Comparison of ENCODE assay signal across 11 cellular contexts in genomic region chr4:99868126-99868596, GRCh38.
DNase-seq lines count a peak whose midpoint lies in the region; ATAC-seq and TF ChIP-seq lines count a peak whose summit lies in the region.
"Had no signal": no experiment of that assay in that cellular context is flagged by ENCODE, and none has a peak within 500 bp of the region (broad histone marks: within the 10 kb centered on the region; RNA-seq: fewer than 3 reads in every experiment).

No MANE protein-coding gene starts in this region.

- peak overlapping the region; percentile 48 for H3K4me2 ChIP-seq in parathyroid adenoma (ENCODE audit: low read length)

- TF ChIP-seq CTCF in choroid plexus epithelial cell (conservative IDR thresholded peaks at IDR 0.05; ENCODE audit: low read depth, low read length): no peak
- no peak for TF ChIP-seq CTCF in parathyroid adenoma (IDR thresholded peaks at IDR 0.05)

- no peaks in the 10 kb centered on the region for H3K9me3 ChIP-seq in parathyroid adenoma (ENCODE audit: control insufficient read depth, low read length)
- H3K9me3 ChIP-seq: thoracic aorta had no signal

- no peaks in the 10 kb centered on the region for H3K79me2 ChIP-seq in parathyroid adenoma

- H3K4me3 ChIP-seq in choroid plexus epithelial cell (ENCODE audit: low read depth, low read length) (no peak overlapping the region), parathyroid adenoma (ENCODE audit: low read depth, low read length) (no peak overlapping the region)
- H3K4me3 ChIP-seq: thoracic aorta had no signal

- H3K4me1 ChIP-seq in parathyroid adenoma: no peaks in the 10 kb centered on the region

- no peak overlapping the region for H3K27ac ChIP-seq in parathyroid adenoma
- H3K27ac ChIP-seq: thoracic aorta had no signal

- peak; percentile 82 for ATAC-seq in GM18868 (IDR thresholded peaks at IDR 0.05; ENCODE audit: unreplicated experiment)
- peak; percentile 67 for ATAC-seq in HG03342 (IDR thresholded peaks at IDR 0.05; ENCODE audit: unreplicated experiment)
- no peak for ATAC-seq in HG03025 (IDR thresholded peaks at IDR 0.05; ENCODE audit: low FRiP score, unreplicated experiment)
- ATAC-seq: sciatic nerve had no signal

- H3K27me3 ChIP-seq in parathyroid adenoma (ENCODE audit: control insufficient read depth, insufficient read depth, low read length): no peaks in the 10 kb centered on the region

- DNase-seq in choroid plexus epithelial cell (ENCODE audit: low read depth): peak; percentile 70
- DNase-seq in DMS 273 treated with DMSO at 0.1 percent for 48 hours (lab: John Stamatoyannopoulos, UW): no peak
- DNase-seq in activated CD4-positive, CD25-positive, alpha-beta regulatory T cell treated with anti-CD3 and anti-CD28 coated beads, Interleukin-2, amount 50 U/mL, for 72 hours: no peak
- DNase-seq in stimulated activated naive CD4-positive, alpha-beta T cell (lab: John Stamatoyannopoulos, UW): no peak
- DNase-seq: NCI-H187 had no signal

- H3K9ac ChIP-seq in parathyroid adenoma: no peak overlapping the region

- peak overlapping the region; percentile 53 for H2AFZ ChIP-seq in parathyroid adenoma

- H3K36me3 ChIP-seq in parathyroid adenoma (ENCODE audit: control insufficient read depth, insufficient read depth, low read length): no peaks in the 10 kb centered on the region
- H3K36me3 ChIP-seq: thoracic aorta had no signal
